11 cellular contexts compared by ENCODE assay signal in genomic region chr3:9794400-9794799, GRCh38. TPM values are rescaled to one million over a fixed set of nuclear protein-coding genes. Genes with fewer than 3 reads are reported as not detected.
DNase-seq lines count a peak whose midpoint lies in the region; ATAC-seq and TF ChIP-seq lines count a peak whose summit lies in the region.
"Had no signal": no experiment of that assay in that cellular context is flagged by ENCODE, and none has a peak within 500 bp of the region (broad histone marks: within the 10 kb centered on the region; RNA-seq: fewer than 3 reads in every experiment).

No MANE protein-coding gene starts in this region.

- intact Hi-C loops in heart right ventricle (cut with DNase I): loop anchor here in 4 of 10 donors (5.0 kb wide), 3 partner anchors 42 to 142 kb away; partner anchors contain the start of gene BRPF1 (in 1 of the 4)

- 96 to 97% methylated on average over 11 of the region's 11 CpGs for WGBS in heart right ventricle, 2 donors
- WGBS in hepatocyte (ENCODE audit: low lambda C conversion rate, missing lambda C conversion rate): 98% methylated on average over 11 of the region's 11 CpGs

- H3K4me1 Mint-ChIP-seq in T-helper 17 cell: peaks cover 34% of the 10 kb centered on the region

- TF ChIP-seq CTCF in cardiac muscle cell (IDR thresholded peaks at IDR 0.05; ENCODE audit: low read depth, low read length) (no peak), heart right ventricle (IDR thresholded peaks at IDR 0.05) (no peak), hepatocyte (IDR thresholded peaks at IDR 0.05; ENCODE audit: poor library complexity) (no peak)

- H3K4me3 ChIP-seq in cardiac muscle cell (no peak overlapping the region), heart right ventricle (peak overlapping the region in 4 of 10 donors; percentile 75 to 100 (median 90)), hepatocyte (no peak overlapping the region), subcutaneous abdominal adipose tissue (ENCODE audit: low read depth in 1 of 5, low read length in 5 of 5) (no peak overlapping the region), SJCRH30 (no peak overlapping the region)

- peaks cover 8% of the 10 kb centered on the region for H4K20me1 ChIP-seq in hepatocyte (ENCODE audit: insufficient read depth, poor library complexity, severe bottlenecking)

- H3K36me3 Mint-ChIP-seq in T-helper 17 cell (ENCODE audit: low read depth): peaks cover 9% of the 10 kb centered on the region

- H3K27me3 ChIP-seq in cardiac muscle cell (no peaks in the 10 kb centered on the region), heart right ventricle (no peaks in the 10 kb centered on the region), hepatocyte (no peaks in the 10 kb centered on the region), subcutaneous abdominal adipose tissue (ENCODE audit: control insufficient read depth in 5 of 5, insufficient read depth in 4 of 5, low read length in 5 of 5) (no peaks in the 10 kb centered on the region), SJCRH30 (no peaks in the 10 kb centered on the region)

- peak overlapping the region; percentile 97 for H3K4me3 Mint-ChIP-seq in T-helper 17 cell

- H3K9ac ChIP-seq in subcutaneous abdominal adipose tissue (ENCODE audit: low read length in 5 of 5): no peak overlapping the region

- H3K27me3 Mint-ChIP-seq in T-helper 17 cell: no peaks in the 10 kb centered on the region

- H3K36me3 ChIP-seq in cardiac muscle cell (peaks cover 20% of the 10 kb centered on the region), heart right ventricle (peaks cover 5 to 71% (median 25%) of the 10 kb centered on the region in 9 donors), hepatocyte (replicated peaks; ENCODE audit: insufficient read depth, low read depth) (no peaks in the 10 kb centered on the region), subcutaneous abdominal adipose tissue (ENCODE audit: control insufficient read depth in 5 of 5, insufficient read depth in 5 of 5, low read length in 5 of 5) (peaks cover 12 to 44% (median 38%) of the 10 kb centered on the region in 5 donors), SJCRH30 (peaks cover 23% of the 10 kb centered on the region)

- ATAC-seq in heart right ventricle: no peak
- ATAC-seq in T-helper 17 cell: no peak

- no peaks in the 10 kb centered on the region for H3K9me2 ChIP-seq in hepatocyte (replicated peaks; ENCODE audit: insufficient read depth)

- H3K4me1 ChIP-seq in cardiac muscle cell (ENCODE audit: low read depth) (peaks cover 13% of the 10 kb centered on the region), heart right ventricle (peaks cover 5 to 51% (median 35%) of the 10 kb centered on the region in 9 donors), hepatocyte (ENCODE audit: insufficient read depth) (peaks cover 15% of the 10 kb centered on the region), subcutaneous abdominal adipose tissue (ENCODE audit: control insufficient read depth in 5 of 5, insufficient read depth in 5 of 5, low read length in 5 of 5) (peaks cover 2 to 40% (median 29%) of the 10 kb centered on the region in 5 donors), SJCRH30 (peaks cover 7% of the 10 kb centered on the region)

- peak overlapping the region; percentile 96 for H3K27ac Mint-ChIP-seq in T-helper 17 cell

- H3K4me2 ChIP-seq in hepatocyte: peak overlapping the region; percentile 97

- no peak overlapping the region for H2AFZ ChIP-seq in hepatocyte

- H3K9me3 ChIP-seq in cardiac muscle cell (ENCODE audit: low read depth): no peaks in the 10 kb centered on the region
- H3K9me3 ChIP-seq in heart right ventricle: no peaks in the 10 kb centered on the region
- H3K9me3 ChIP-seq in T-helper 17 cell (ENCODE audit: control insufficient read depth, low read length, poor library complexity, severe bottlenecking): no peaks in the 10 kb centered on the region
- no peaks in the 10 kb centered on the region for H3K9me3 ChIP-seq in hepatocyte (ENCODE audit: low read depth)
- H3K9me3 ChIP-seq in subcutaneous abdominal adipose tissue (ENCODE audit: control insufficient read depth in 5 of 5, low read length in 5 of 5): no peaks in the 10 kb centered on the region
- no peaks in the 10 kb centered on the region for H3K9me3 ChIP-seq in SJCRH30 (replicated peaks)

- DNase-seq in cardiac muscle cell (ENCODE audit: low read depth in 1 of 2, low spot score in 1 of 2) (no peak), heart right ventricle (no peak), T-helper 17 cell (no peak), hepatocyte (ENCODE audit: low spot score) (no peak), SJCRH30 (no peak), NCI-H510A treated with DMSO at 0.1 percent for 48 hours (lab: John Stamatoyannopoulos, UW) (no peak), NCI-H1694 treated with DMSO at 0.1 percent for 48 hours (lab: John Stamatoyannopoulos, UW) (no peak)
- DNase-seq: C1 segment of cervical spinal cord; NCI-H1048; stimulated activated CD4-positive, alpha-beta T cell treated with anti-CD3 and anti-CD28 coated beads, Interleukin-4, amount 100 ng/mL, for 1 hour had no signal

- H3K27ac ChIP-seq in cardiac muscle cell (peak overlapping the region; percentile 100), heart right ventricle (no peak overlapping the region), hepatocyte (no peak overlapping the region), subcutaneous abdominal adipose tissue (ENCODE audit: low read depth, low read length) (peak overlapping the region; percentile 97), SJCRH30 (no peak overlapping the region)

- H3K79me2 ChIP-seq in hepatocyte: peaks cover 67% of the 10 kb centered on the region

RNA-seq across cellular contexts. Expression of gene ARPC4, which starts 1.5 kb away (rescaled TPM):
- total RNA-seq in cardiac muscle cell (114 and 136 TPM in 2 replicates), heart right ventricle (100 to 1,000 TPM in 1 of 10 donors, 10 to 100 TPM in 9; 40.6 to 111 (median 55.0) TPM), T-helper 17 cell (100 to 1,000 TPM; 155 to 192 TPM), hepatocyte (175 and 182 TPM in 2 replicates)
- polyA plus RNA-seq in cardiac muscle cell (111 and 138 TPM in 2 replicates), heart right ventricle (100 to 1,000 TPM in 1 of 2 donors, 10 to 100 TPM in 1; 27.9 to 104 TPM), hepatocyte (132 and 149 TPM in 2 replicates)
- total RNA-seq in SJCRH30 (2014; rRNA removed; shearing (Covaris generic)): 87.4 and 96.9 TPM in 2 replicates

RNA-seq across cellular contexts. Expression of gene TADA3, which starts 2.1 kb away (rescaled TPM):
- total RNA-seq in cardiac muscle cell: 137 and 141 TPM in 2 replicates
- 91.3 and 97.2 TPM in 2 replicates for polyA plus RNA-seq in cardiac muscle cell
- total RNA-seq in heart right ventricle: 10 to 100 TPM; 38.5 to 59.6 (median 42.9) TPM
- 10 to 100 TPM; 48.7 to 51.4 TPM for polyA plus RNA-seq in heart right ventricle
- total RNA-seq in T-helper 17 cell: 10 to 100 TPM; 32.2 to 35.2 TPM
- 65.5 and 70.4 TPM in 2 replicates for total RNA-seq in hepatocyte
- 55.5 and 61.2 TPM in 2 replicates for polyA plus RNA-seq in hepatocyte
- total RNA-seq in SJCRH30 (2014; rRNA removed; shearing (Covaris generic)): 58.5 and 59.3 TPM in 2 replicates

RNA-seq across cellular contexts. Expression of gene TTLL3, which starts 15.7 kb away (rescaled TPM):
- total RNA-seq in cardiac muscle cell: 20.1 and 59.6 TPM in 2 replicates
- 29.4 and 38.8 TPM in 2 replicates for polyA plus RNA-seq in cardiac muscle cell
- 10 to 100 TPM in 7 of 10 donors, 1 to 10 TPM in 3; 8.7 to 20.5 (median 13.7) TPM for total RNA-seq in heart right ventricle
- polyA plus RNA-seq in heart right ventricle: 10 to 100 TPM in 1 of 2 donors, 1 to 10 TPM in 1; 6.7 to 35.0 TPM
- total RNA-seq in T-helper 17 cell: 10 to 100 TPM; 87.2 to 88.7 TPM
- 20.5 and 21.5 TPM in 2 replicates for total RNA-seq in hepatocyte
- 27.4 and 52.2 TPM in 2 replicates for polyA plus RNA-seq in hepatocyte
- total RNA-seq in SJCRH30 (2014; rRNA removed; shearing (Covaris generic)): 7.0 and 14.9 TPM in 2 replicates

RNA-seq across cellular contexts. Expression of gene CAMK1, which starts 24.7 kb away (rescaled TPM):
- total RNA-seq in cardiac muscle cell: 23.7 and 24.6 TPM in 2 replicates
- polyA plus RNA-seq in cardiac muscle cell: 20.4 and 29.1 TPM in 2 replicates
- 10 to 100 TPM in 4 of 10 donors, 1 to 10 TPM in 6; 6.2 to 19.5 (median 8.3) TPM for total RNA-seq in heart right ventricle
- 10 to 100 TPM; 18.3 to 27.1 TPM for polyA plus RNA-seq in heart right ventricle
- total RNA-seq in T-helper 17 cell: 1 to 10 TPM; 1.9 to 2.2 TPM
- 9.7 and 11.8 TPM in 2 replicates for total RNA-seq in hepatocyte
- polyA plus RNA-seq in hepatocyte: 12.4 and 16.1 TPM in 2 replicates
- 5.8 TPM in 2 replicates for total RNA-seq in SJCRH30 (2014; rRNA removed; shearing (Covaris generic))

RNA-seq across cellular contexts. Expression of gene OGG1, which starts 44.6 kb away (rescaled TPM):
- 30.7 and 32.1 TPM in 2 replicates for total RNA-seq in cardiac muscle cell
- 34.5 and 45.9 TPM in 2 replicates for polyA plus RNA-seq in cardiac muscle cell
- 10 to 100 TPM in 3 of 10 donors, 1 to 10 TPM in 7; 5.2 to 10.8 (median 8.0) TPM for total RNA-seq in heart right ventricle
- 10 to 100 TPM; 11.3 to 15.1 TPM for polyA plus RNA-seq in heart right ventricle
- 10 to 100 TPM; 18.4 to 22.6 TPM for total RNA-seq in T-helper 17 cell
- 34.7 and 38.7 TPM in 2 replicates for total RNA-seq in hepatocyte
- polyA plus RNA-seq in hepatocyte: 43.2 and 48.9 TPM in 2 replicates
- total RNA-seq in SJCRH30 (2014; rRNA removed; shearing (Covaris generic)): 32.2 and 35.0 TPM in 2 replicates

Comparison
In these comparisons a context has a peak if more than half of its experiments do, and no peak if none do; other contexts are left out.
1. H3K27ac ChIP-seq: peak in cardiac muscle cell (single experiment) and subcutaneous abdominal adipose tissue (single experiment); none in heart right ventricle (0 of 10), hepatocyte (single experiment) and SJCRH30 (single experiment).